8 cellular contexts compared by ENCODE assay signal in genomic region chr2:86079981-86080911, GRCh38. TPM values are rescaled to one million over a fixed set of nuclear protein-coding genes. Genes with fewer than 3 reads are reported as not detected.
DNase-seq lines count a peak whose midpoint lies in the region; ATAC-seq and TF ChIP-seq lines count a peak whose summit lies in the region.

No MANE protein-coding gene starts in this region.

- DNase-seq in EH (ENCODE audit: low read depth) (peak; percentile 70), SHP77 treated with DMSO at 0.1 percent for 48 hours (lab: John Stamatoyannopoulos, UW) (peak; percentile 2), foreskin keratinocyte (peak in 1 of 2 donors; percentile 26), ovary (peak; percentile 79 to 88 (median 85)), transverse colon (peak; percentile 91)
- peak; percentile 91 for DNase-seq in activated effector memory CD4-positive, alpha-beta T cell treated with anti-CD3 and anti-CD28 coated beads, Interleukin-2, amount 50 U/mL, for 16 hours

- H3K27ac ChIP-seq in foreskin keratinocyte (no peak overlapping the region), ovary (no peak overlapping the region), transverse colon (peak overlapping the region; percentile 13 to 49 (median 41))

- TF ChIP-seq POLR2A in ovary (IDR thresholded peaks at IDR 0.05) (no peak), transverse colon (IDR thresholded peaks at IDR 0.05) (peak; percentile 10)

- H3K27me3 Mint-ChIP-seq in IgD-negative memory B cell: no peaks in the 10 kb centered on the region

- in situ Hi-C loops in transverse colon (cut with MboI; ENCODE audit: low pct_ligation_motif_present in 1 of 4, low pct_unique_long_range_greater_than_20kb in 1 of 4, low sequenced_read_pairs in 3 of 4): loop anchor here (5.0 to 25.0 kb wide), 5 partner anchors 195 to 443 kb away; partner anchors contain the start of gene ST3GAL5 (in 2 of the 4)

- H3K9me3 Mint-ChIP-seq in IgD-negative memory B cell: no peaks in the 10 kb centered on the region

- peaks cover 20 to 28% (median 21%) of the 10 kb centered on the region in 3 donors for H3K4me1 Mint-ChIP-seq in IgD-negative memory B cell

- 49 to 50% (median 49%) methylated on average over 14 of the region's 14 CpGs for WGBS in ovary, 3 donors
- WGBS in transverse colon (ENCODE audit: low coverage in 1 of 2), 2 donors: 22 to 60% methylated on average over 2 to 11 of the region's 14 CpGs

- TF ChIP-seq EP300 in ovary (IDR thresholded peaks at IDR 0.05) (no peak), transverse colon (IDR thresholded peaks at IDR 0.05; ENCODE audit: low read depth) (no peak)

- H3K4me1 ChIP-seq in foreskin keratinocyte (no peaks in the 10 kb centered on the region), ovary (ENCODE audit: insufficient read depth) (no peaks in the 10 kb centered on the region), transverse colon (peaks cover 4 to 14% (median 11%) of the 10 kb centered on the region in 4 donors)

- H3K9me3 ChIP-seq in ovary (no peaks in the 10 kb centered on the region), transverse colon (no peaks in the 10 kb centered on the region)

- H3K36me3 Mint-ChIP-seq in IgD-negative memory B cell: peaks cover 6% of the 10 kb centered on the region

- H3K36me3 ChIP-seq in ovary (no peaks in the 10 kb centered on the region), transverse colon (peaks cover 0 to 6% (median 3%) of the 10 kb centered on the region in 4 donors)

- H3K27me3 ChIP-seq in foreskin keratinocyte: no peaks in the 10 kb centered on the region
- no peaks in the 10 kb centered on the region for H3K27me3 ChIP-seq in ovary
- no peaks in the 10 kb centered on the region for H3K27me3 ChIP-seq in transverse colon

- peak overlapping the region; percentile 74 to 98 (median 92) for H3K27ac Mint-ChIP-seq in IgD-negative memory B cell

- intact Hi-C loops in ovary (cut with DNase I) (loop anchor here (1.0 to 10.0 kb wide), 6 partner anchors 195 to 445 kb away; partner anchors contain the start of gene ST3GAL5 (in 1 of the 4)), transverse colon (cut with DNase I; ENCODE audit: low total_unique reads) (loop anchor here (2.0 to 10.0 kb wide), 2 partner anchors 195 to 253 kb away; partner anchors contain the start of gene ST3GAL5)

- H3K4me3 Mint-ChIP-seq in IgD-negative memory B cell: peak overlapping the region; percentile 41 to 84 (median 54)

- TF ChIP-seq CTCF in foreskin keratinocyte (conservative IDR thresholded peaks at IDR 0.05) (peak; percentile 83), ovary (IDR thresholded peaks at IDR 0.05) (peak; percentile 49 to 72 (median 71)), transverse colon (IDR thresholded peaks at IDR 0.05) (peak; percentile 69 to 87 (median 78))

- ATAC-seq in GM21529 (IDR thresholded peaks at IDR 0.05; ENCODE audit: unreplicated experiment): peak; percentile 84
- ATAC-seq in foreskin keratinocyte: peak; percentile 83

- H3K4me3 ChIP-seq in ovary (no peak overlapping the region), transverse colon (no peak overlapping the region)

RNA-seq across cellular contexts. Expression of gene POLR1A, which starts 25.4 kb away (rescaled TPM):
- polyA plus RNA-seq in IgD-negative memory B cell (2.7 TPM), foreskin keratinocyte (5.8 and 8.3 TPM in 2 replicates), ovary (10 to 100 TPM in 1 of 2 donors, 1 to 10 TPM in 1; 4.7 to 19.6 TPM)
- total RNA-seq in foreskin keratinocyte (27.3 and 28.0 TPM in 2 replicates), ovary (10 to 100 TPM; 11.3 to 43.9 (median 28.8) TPM), transverse colon (10 to 100 TPM; 11.1 to 17.6 (median 13.3) TPM)

RNA-seq across cellular contexts. Expression of gene PTCD3, which starts 25.8 kb away (rescaled TPM):
- polyA plus RNA-seq in IgD-negative memory B cell (47.9 TPM), foreskin keratinocyte (16.5 and 21.1 TPM in 2 replicates), ovary (10 to 100 TPM; 32.5 to 93.8 TPM)
- total RNA-seq in foreskin keratinocyte (66.0 and 74.9 TPM in 2 replicates), ovary (10 to 100 TPM; 60.5 to 98.5 (median 79.4) TPM), transverse colon (100 to 1,000 TPM in 1 of 4 donors, 10 to 100 TPM in 3; 67.7 to 189 (median 83.0) TPM)

Comparison
In these comparisons a context has a peak if more than half of its experiments do, and no peak if none do; other contexts are left out.
1. H3K27ac ChIP-seq: peak in transverse colon (4 of 4); none in foreskin keratinocyte (single experiment) and ovary (0 of 2).
2. Peak in every context shown above with its lines, with median percentiles within 50 percentile points of each other: CTCF ChIP-seq.